In the genomic region with DNA sequence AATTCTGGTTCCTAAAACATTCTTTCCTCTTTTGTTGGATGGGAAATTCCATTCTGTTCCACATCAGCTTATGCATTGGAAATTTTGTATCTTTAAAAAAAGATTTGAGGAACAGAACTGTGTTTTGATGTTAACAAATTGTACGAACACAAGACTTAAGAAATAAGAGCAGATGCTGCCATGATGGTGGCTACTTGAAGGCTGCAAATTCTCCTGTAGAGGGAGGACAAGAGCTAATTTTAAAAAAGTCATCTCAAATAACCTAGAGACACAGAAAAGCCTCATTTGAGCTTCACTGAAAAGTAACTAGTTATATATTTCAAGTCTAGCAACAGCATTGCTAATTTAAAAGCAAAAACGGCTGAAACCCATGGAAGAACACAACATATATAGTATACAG, we compare ENCODE assay signal across 9 cellular contexts. TPM values are rescaled to one million over a fixed set of nuclear protein-coding genes. Genes with fewer than 3 reads are reported as not detected.
A peak's percentile ranks its signal among the peaks of the same experiment; 100 is the strongest.
DNase-seq lines count a peak whose midpoint lies in the region; ATAC-seq and TF ChIP-seq lines count a peak whose summit lies in the region.
"Had no signal": no experiment of that assay in that cellular context is flagged by ENCODE, and none has a peak within 500 bp of the region (broad histone marks: within the 10 kb centered on the region; RNA-seq: fewer than 3 reads in every experiment).

No MANE protein-coding gene starts in this region.

- no peaks in the 10 kb centered on the region for H3K27me3 ChIP-seq in Caco-2 (replicated peaks; ENCODE audit: control insufficient read depth, insufficient read depth, low read length)
- H3K27me3 ChIP-seq in WERI-Rb-1 (ENCODE audit: insufficient read depth, low read depth, severe bottlenecking): no peaks in the 10 kb centered on the region

- no peak overlapping the region for H3K27ac ChIP-seq in WERI-Rb-1

- H3K36me3 Mint-ChIP-seq in Caco-2 (ENCODE audit: insufficient read depth, unreplicated experiment) (peaks cover 16% of the 10 kb centered on the region), T-helper 17 cell (ENCODE audit: low read depth) (no peaks in the 10 kb centered on the region)

- H3K4me3 Mint-ChIP-seq in Caco-2 (ENCODE audit: unreplicated experiment) (no peak overlapping the region), T-helper 17 cell (no peak overlapping the region)
- H3K4me3 Mint-ChIP-seq: T-helper 1 cell treated with Interleukin-12 subunit alpha and Interleukin-12 subunit beta and Interleukin-4 antibody, amounts not matched to agents 30 μg/mL and 1 μg/mL, for 36 hours had no signal

- CTCF ChIA-PET in Caco-2 (lab: Charles Lee) (interaction anchor here (0.6 to 1.1 kb wide), 5 partner anchors 85 to 577 kb away, joined by 3 to 7 read pairs (median 3); a partner anchor contains a TSS), HEK293T (lab: Yijun Ruan, JAX) (interaction anchor here (0.6 to 0.9 kb wide), 4 partner anchors 12 to 495 kb away, joined by 3 to 4 read pairs (median 4); no protein-coding TSS in a partner anchor)

- ATAC-seq in T-helper 17 cell (no peak), HG03460 (IDR thresholded peaks at IDR 0.05; ENCODE audit: unreplicated experiment) (no peak)

- no peaks in the 10 kb centered on the region for H3K9me3 Mint-ChIP-seq in Caco-2 (ENCODE audit: unreplicated experiment)
- H3K9me3 Mint-ChIP-seq: T-helper 1 cell treated with Interleukin-12 subunit alpha and Interleukin-12 subunit beta and Interleukin-4 antibody, amounts not matched to agents 30 μg/mL and 1 μg/mL, for 36 hours had no signal

- POLR2A ChIA-PET in Caco-2 (lab: Charles Lee) (interaction anchor here (0.6 to 1.0 kb wide), 2 partner anchors 275 to 289 kb away, joined by 3 to 5 read pairs; no protein-coding TSS in a partner anchor), HEK293T (lab: Yijun Ruan, JAX) (interaction anchor here (1.2 kb wide), 1 partner anchor 288 kb away, joined by 3 read pairs; a partner anchor contains a TSS)

- TF ChIP-seq CTCF in Caco-2 (IDR thresholded peaks at IDR 0.05; ENCODE audit: insufficient read depth in 1 of 2, low read depth in 1 of 2, low read length in 1 of 2, severe bottlenecking in 1 of 2, unreplicated experiment in 1 of 2): peak; percentile 47 to 50
- TF ChIP-seq CTCF in WERI-Rb-1 (IDR thresholded peaks at IDR 0.05; ENCODE audit: low read depth, low read length): peak; percentile 47

- H3K36me3 ChIP-seq in Caco-2 (ENCODE audit: control insufficient read depth, insufficient read depth, low read length): no peaks in the 10 kb centered on the region; the same call in 1 of the 2 replicates
- H3K36me3 ChIP-seq in WERI-Rb-1: no peaks in the 10 kb centered on the region; the same call in 1 of the 2 replicates

- intact Hi-C loops in Caco-2 (cut with micrococcal nuclease; ENCODE audit: unreplicated experiment): loop anchor here (1.0 kb wide), 1 partner anchor 286 kb away; no protein-coding TSS in a partner anchor

- H3K4me1 ChIP-seq in Caco-2: no peaks in the 10 kb centered on the region

- no peaks in the 10 kb centered on the region for H3K4me1 Mint-ChIP-seq in Caco-2 (ENCODE audit: low read depth, unreplicated experiment)
- H3K4me1 Mint-ChIP-seq in T-helper 17 cell: peaks cover 7% of the 10 kb centered on the region

- DNase-seq in Caco-2: no peak
- DNase-seq in HEK293T (ENCODE audit: extremely low spot score): peak; percentile 20
- DNase-seq in WERI-Rb-1: no peak
- peak; percentile 60 for DNase-seq in left kidney (ENCODE audit: low read depth, low spot score)
- no peak for DNase-seq in midbrain (lab: John Stamatoyannopoulos, UW)
- no peak for DNase-seq in T-helper 17 cell
- DNase-seq in putamen (ENCODE audit: low spot score): no peak

- H3K27me3 Mint-ChIP-seq in Caco-2 (ENCODE audit: insufficient read depth, unreplicated experiment) (no peaks in the 10 kb centered on the region), T-helper 17 cell (no peaks in the 10 kb centered on the region)

- H3K4me3 ChIP-seq in Caco-2 (ENCODE audit: low read depth, low read length) (no peak overlapping the region), WERI-Rb-1 (ENCODE audit: low read depth, low read length) (no peak overlapping the region)

- no peaks in the 10 kb centered on the region for H3K9me3 ChIP-seq in Caco-2
- H3K9me3 ChIP-seq in WERI-Rb-1 (ENCODE audit: severe bottlenecking): no peaks in the 10 kb centered on the region
- H3K9me3 ChIP-seq in T-helper 17 cell (ENCODE audit: control insufficient read depth, low read length, poor library complexity, severe bottlenecking): no peaks in the 10 kb centered on the region

- H3K27ac Mint-ChIP-seq in Caco-2 (ENCODE audit: unreplicated experiment) (no peak overlapping the region), T-helper 17 cell (no peak overlapping the region)
- H3K27ac Mint-ChIP-seq: T-helper 1 cell treated with Interleukin-12 subunit alpha and Interleukin-12 subunit beta and Interleukin-4 antibody, amounts not matched to agents 30 μg/mL and 1 μg/mL, for 36 hours had no signal

- no TSS peak for BruUV-seq in Caco-2 (replicated peaks; lab: Mats Ljungman, UMichigan)

TF ChIP-seq in HEK293T, 16 proteins besides CTCF, POLR2A, EP300 and RAD21:
- TF ChIP-seq CTBP1 (IDR thresholded peaks at IDR 0.05; ENCODE audit: borderline replicate concordance) (no peak), NFRKB (IDR thresholded peaks at IDR 0.05) (no peak), HDGF (IDR thresholded peaks at IDR 0.05; ENCODE audit: borderline replicate concordance) (no peak), L3MBTL2 (conservative IDR thresholded peaks at IDR 0.05) (no peak), ARNT (IDR thresholded peaks at IDR 0.05) (no peak), FOXA1 (IDR thresholded peaks at IDR 0.05) (no peak), SUZ12 (IDR thresholded peaks at IDR 0.05) (no peak)
- TF ChIP-seq, protein P1, sequence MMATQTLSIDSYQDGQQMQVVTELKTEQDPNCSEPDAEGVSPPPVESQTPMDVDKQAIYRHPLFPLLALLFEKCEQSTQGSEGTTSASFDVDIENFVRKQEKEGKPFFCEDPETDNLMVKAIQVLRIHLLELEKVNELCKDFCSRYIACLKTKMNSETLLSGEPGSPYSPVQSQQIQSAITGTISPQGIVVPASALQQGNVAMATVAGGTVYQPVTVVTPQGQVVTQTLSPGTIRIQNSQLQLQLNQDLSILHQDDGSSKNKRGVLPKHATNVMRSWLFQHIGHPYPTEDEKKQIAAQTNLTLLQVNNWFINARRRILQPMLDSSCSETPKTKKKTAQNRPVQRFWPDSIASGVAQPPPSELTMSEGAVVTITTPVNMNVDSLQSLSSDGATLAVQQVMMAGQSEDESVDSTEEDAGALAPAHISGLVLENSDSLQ (IDR thresholded peaks at IDR 0.05): no peak
TF ChIP-seq in HEK293T: peak in this region for 0.

RNA-seq across cellular contexts. Expression of a gene that starts 29.8 kb away (rescaled TPM):
- total RNA-seq in Caco-2 (2022) (166 and 188 TPM in 2 replicates), T-helper 17 cell (100 to 1,000 TPM in 1 of 2 donors, 10 to 100 TPM in 1; 92.5 to 109 TPM)

RNA-seq across cellular contexts. Expression of a gene that starts 53.6 kb away (rescaled TPM):
- total RNA-seq in Caco-2 (2022): 17.7 and 21.4 TPM in 2 replicates
- total RNA-seq in T-helper 17 cell: 10 to 100 TPM; 12.7 to 17.9 TPM

Comparison
In these comparisons a context has a peak if more than half of its experiments do, and no peak if none do; other contexts are left out.
1. DNase-seq: peak in HEK293T (single experiment) and left kidney (single experiment); none in Caco-2 (0 of 2), WERI-Rb-1 (single experiment), midbrain (single experiment), T-helper 17 cell (0 of 3) and putamen (single experiment).